ENCODE assay signal across 25 cellular contexts in the genomic region with DNA sequence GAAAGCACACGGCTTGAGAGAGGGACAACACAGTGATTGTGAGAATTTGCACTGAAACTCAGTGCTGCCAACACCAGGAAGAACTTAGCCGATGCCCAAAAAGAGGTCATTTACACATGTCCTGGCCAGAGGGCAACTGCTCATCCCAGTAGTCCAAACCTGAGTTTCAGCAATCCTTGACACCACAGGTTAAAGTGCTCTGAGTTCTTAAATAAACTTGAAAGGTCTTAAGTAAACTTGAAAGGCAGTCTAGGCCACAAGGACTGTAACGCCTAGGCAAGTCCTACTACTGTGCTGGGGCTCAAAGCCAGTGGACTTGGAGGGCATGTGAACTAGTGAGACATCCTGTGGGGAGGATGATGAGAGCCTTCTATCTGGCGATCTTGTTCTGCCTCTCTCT. TPM values are rescaled to one million over a fixed set of nuclear protein-coding genes. Genes with fewer than 3 reads are reported as not detected.
DNase-seq lines count a peak whose midpoint lies in the region; ATAC-seq, FAIRE-seq and TF ChIP-seq lines count a peak whose summit lies in the region.
"Had no signal": no experiment of that assay in that cellular context is flagged by ENCODE, and none has a peak within 500 bp of the region (broad histone marks: within the 10 kb centered on the region; RNA-seq: fewer than 3 reads in every experiment).

No MANE protein-coding gene starts in this region.

- H2AFZ ChIP-seq in GM23338, result no peak overlapping the region
- no peak overlapping the region for H2AFZ ChIP-seq in K562 (ENCODE audit: low read depth, low read length)

- ATAC-seq in GM23338, result peak; percentile 53; the same call in 2 of the 3 replicates
- ATAC-seq in K562, result peak; percentile 44

- TF ChIP-seq CTCF in GM23338 (conservative IDR thresholded peaks at IDR 0.05; ENCODE audit: low read depth in 2 of 2) (0 out of 4 replicates have a peak, but pooled peaks of 1 of the 2 experiments have one; percentile 2), K562 (IDR thresholded peaks at IDR 0.05 in 2 of 3, conservative IDR thresholded peaks at IDR 0.05 in 1 of 3; ENCODE audit: insufficient read depth in 2 of 3, low read depth in 1 of 3, low read length in 3 of 3) (no peak), liver (IDR thresholded peaks at IDR 0.05; ENCODE audit: low read depth, low read length, missing input control) (no peak), stomach (IDR thresholded peaks at IDR 0.05) (no peak), progenitor cell of endocrine pancreas (IDR thresholded peaks at IDR 0.05; ENCODE audit: unreplicated experiment) (no peak)

- peak overlapping the region; percentile 20; the same call in 1 of the 2 replicates for H3K27ac ChIP-seq in GM23338 (ENCODE audit: low read depth)
- peak overlapping the region; percentile 81; the same call in 1 of the 3 replicates for H3K27ac ChIP-seq in K562 (ENCODE audit: extremely low read depth, low read depth, low read length)
- peak overlapping the region; percentile 42 to 69 for H3K27ac ChIP-seq in liver (ENCODE audit: low read depth in 1 of 2, low read length in 2 of 2)
- H3K27ac ChIP-seq in stomach, result peak overlapping the region; percentile 42 to 76 (median 64)
- H3K27ac ChIP-seq: RWPE1, testis had no signal

- H3K9me3 ChIP-seq in K562 (replicated peaks; ENCODE audit: control insufficient read depth, insufficient read depth, low read depth, low read length), result peaks cover 4% of the 10 kb centered on the region
- no peaks in the 10 kb centered on the region for H3K9me3 ChIP-seq in liver (ENCODE audit: control insufficient read depth in 4 of 4, low read length in 3 of 4)
- H3K9me3 ChIP-seq in stomach, result peaks cover 0 to 23% (median 3%) of the 10 kb centered on the region in 4 donors
- H3K9me3 ChIP-seq: testis had no signal

- H3K27ac Mint-ChIP-seq in GM23338 (no peak overlapping the region), progenitor cell of endocrine pancreas (no peak overlapping the region)
- H3K27ac Mint-ChIP-seq: activated naive CD8-positive, alpha-beta T cell treated with anti-CD3 and anti-CD28 coated beads, Interleukin-2, amount 10 ng/mL, durations not matched to agents 7 days and 5 days; CD4-positive, alpha-beta T cell had no signal

- 75% methylated on average over 4 of the region's 4 CpGs for WGBS in K562 (ENCODE audit: insufficient coverage, low coverage, missing lambda C conversion rate)
- 54% methylated on average over 4 of the region's 4 CpGs for WGBS in liver
- WGBS in stomach, 5 donors, result 68 to 86% (median 69%) methylated on average over 3 to 4 of the region's 4 CpGs

- no peaks in the 10 kb centered on the region for H3K27me3 ChIP-seq in GM23338 (ENCODE audit: insufficient read depth)
- no peaks in the 10 kb centered on the region for H3K27me3 ChIP-seq in K562 (ENCODE audit: control insufficient read depth in 2 of 2, insufficient read depth in 2 of 2, low read length in 2 of 2)
- H3K27me3 ChIP-seq in liver (ENCODE audit: control insufficient read depth in 4 of 4, insufficient read depth in 4 of 4, low read length in 3 of 4), result no peaks in the 10 kb centered on the region
- no peaks in the 10 kb centered on the region for H3K27me3 ChIP-seq in stomach
- H3K27me3 ChIP-seq: testis had no signal

- DNase-seq in GM23338 (ENCODE audit: low spot score) (peak; percentile 9), K562 (ENCODE audit: extremely low read depth in 1 of 4, low spot score in 3 of 4) (no peak), stomach (no peak), NCI-H2171 treated with DMSO at 0.1 percent for 48 hours (lab: John Stamatoyannopoulos, UW) (no peak), activated T-cell treated with anti-CD3 and anti-CD28 coated beads for 4 hours (no peak), progenitor cell of endocrine pancreas (ENCODE audit: low spot score, unreplicated experiment) (no peak)
- DNase-seq: activated CD4-positive, alpha-beta T cell treated with anti-CD3 and anti-CD28 coated beads, Interleukin-2, amount 50 U/mL, for 4 hours; activated CD8-positive, alpha-beta memory T cell treated with anti-CD3 and anti-CD28 coated beads, Interleukin-2, amount 50 U/mL, for 48 hours; activated naive CD8-positive, alpha-beta T cell treated with anti-CD3 and anti-CD28 coated beads, Interleukin-2, amount 10 ng/mL, durations not matched to agents 7 days and 5 days; CD4-positive, alpha-beta T cell; central memory CD4-positive, alpha-beta T cell; Karpas-422; left cardiac atrium; NCI-H1694 treated with DMSO at 0.1 percent for 48 hours; NCI-H524 treated with DMSO at 0.1 percent for 48 hours; stimulated activated CD4-positive, alpha-beta T cell treated with anti-CD3 and anti-CD28 coated beads, Interleukin-4, amount 100 ng/mL, for 24 hours; stimulated activated naive CD4-positive, alpha-beta T cell; testis had no signal

- H3K4me1 ChIP-seq in GM23338 (ENCODE audit: insufficient read depth) (peaks cover 18% of the 10 kb centered on the region; the same call in 1 of the 2 replicates), K562 (replicated peaks in 1 of 2; ENCODE audit: control insufficient read depth in 2 of 2, insufficient read depth in 2 of 2, low read length in 2 of 2) (peaks cover 8 to 26% of the 10 kb centered on the region in 2 experiments), liver (ENCODE audit: control insufficient read depth in 4 of 4, insufficient read depth in 4 of 4, low read length in 3 of 4) (peaks cover 14 to 57% (median 32%) of the 10 kb centered on the region in 4 donors), stomach (peaks cover 9 to 71% (median 49%) of the 10 kb centered on the region in 4 donors)
- H3K4me1 ChIP-seq: testis had no signal

- H4K20me1 ChIP-seq in GM23338 (replicated peaks; ENCODE audit: insufficient read depth) (no peaks in the 10 kb centered on the region), K562 (replicated peaks; ENCODE audit: control insufficient read depth, insufficient read depth, low read length) (no peaks in the 10 kb centered on the region)

- H3K9me3 Mint-ChIP-seq in GM23338 (peaks cover 29% of the 10 kb centered on the region), progenitor cell of endocrine pancreas (ENCODE audit: low read depth) (peaks cover 30% of the 10 kb centered on the region)

- H3K9me2 ChIP-seq in GM23338 (ENCODE audit: insufficient read depth), result 0 out of 2 replicates have a peak, but pooled peaks cover 4% of the 10 kb centered on the region

- no peak overlapping the region for H3K4me2 ChIP-seq in GM23338
- H3K4me2 ChIP-seq in K562 (ENCODE audit: insufficient read depth, low read length), result no peak overlapping the region; the same call in 1 of the 2 replicates

- no peak for TF ChIP-seq EP300 in K562 (IDR thresholded peaks at IDR 0.05; ENCODE audit: low read length)
- no peak for TF ChIP-seq EP300 in stomach (IDR thresholded peaks at IDR 0.05)

- in situ Hi-C loops in K562 (cut with MboI), result no loop called here

- intact Hi-C loops in K562 (cut with micrococcal nuclease), result no loop called here
- intact Hi-C loops in stomach (cut with DNase I; ENCODE audit: low total_unique reads), result no loop called here

- BruUV-seq in K562 (replicated peaks; lab: Mats Ljungman, UMichigan), result no TSS peak

- peaks cover 47% of the 10 kb centered on the region for H3K79me2 ChIP-seq in GM23338 (replicated peaks; ENCODE audit: insufficient read depth)
- H3K79me2 ChIP-seq in K562 (ENCODE audit: control insufficient read depth, insufficient read depth, low read length), result peaks cover 87% of the 10 kb centered on the region

- H3K36me3 Mint-ChIP-seq in GM23338 (ENCODE audit: low read depth) (peaks cover 33% of the 10 kb centered on the region), progenitor cell of endocrine pancreas (ENCODE audit: insufficient read depth) (peaks cover 29% of the 10 kb centered on the region)

- POLR2A ChIA-PET in K562 (lab: Yijun Ruan, JAX), result interaction anchor here (1.6 kb wide), 1 partner anchor 14 kb away, joined by 5 read pairs; a partner anchor contains a TSS

- H3K36me3 ChIP-seq in GM23338 (ENCODE audit: insufficient read depth), result 0 out of 2 replicates have a peak, but pooled peaks cover 7% of the 10 kb centered on the region
- H3K36me3 ChIP-seq in K562 (ENCODE audit: control insufficient read depth, insufficient read depth, low read length), result peaks cover 19% of the 10 kb centered on the region
- H3K36me3 ChIP-seq in liver (ENCODE audit: control insufficient read depth in 4 of 4, insufficient read depth in 3 of 4, low read depth in 1 of 4, low read length in 3 of 4), result no peaks in the 10 kb centered on the region
- H3K36me3 ChIP-seq in stomach, result peaks cover 0 to 7% (median 0%) of the 10 kb centered on the region in 4 donors

- H3K4me1 Mint-ChIP-seq in GM23338 (peaks cover 13% of the 10 kb centered on the region), progenitor cell of endocrine pancreas (ENCODE audit: low read depth) (peaks cover 12% of the 10 kb centered on the region)

- no peak for TF ChIP-seq RAD21 in K562 (CRISPR knock-in tag; conservative IDR thresholded peaks at IDR 0.05 in 1 of 2, IDR thresholded peaks at IDR 0.05 in 1 of 2)
- peak in 1 of 2 donors; percentile 22 for TF ChIP-seq RAD21 in liver (IDR thresholded peaks at IDR 0.05)

- no peaks in the 10 kb centered on the region for H3F3A ChIP-seq in GM23338 (replicated peaks; ENCODE audit: low read depth)

- H3K4me3 ChIP-seq in GM23338, result no peak overlapping the region
- H3K4me3 ChIP-seq in K562, result no peak overlapping the region
- H3K4me3 ChIP-seq in liver (ENCODE audit: low read depth in 1 of 3, low read length in 3 of 3), result no peak overlapping the region
- H3K4me3 ChIP-seq in stomach, result no peak overlapping the region
- H3K4me3 ChIP-seq: testis had no signal

- H3K4me3 Mint-ChIP-seq in GM23338 (no peak overlapping the region), progenitor cell of endocrine pancreas (ENCODE audit: low read depth) (no peak overlapping the region)
- H3K4me3 Mint-ChIP-seq: activated naive CD8-positive, alpha-beta T cell treated with anti-CD3 and anti-CD28 coated beads, Interleukin-2, amount 10 ng/mL, durations not matched to agents 7 days and 5 days; CD4-positive, alpha-beta T cell; natural killer cell treated with Interleukin-12 subunit alpha and Interleukin-12 subunit beta and Interleukin-15 and Interleukin-18, amount 100 ng/mL, for 72 hours had no signal

- H3K27me3 Mint-ChIP-seq in GM23338 (ENCODE audit: insufficient read depth, low read depth, poor library complexity) (peaks cover 7% of the 10 kb centered on the region), progenitor cell of endocrine pancreas (no peaks in the 10 kb centered on the region)
- H3K27me3 Mint-ChIP-seq: CD4-positive, alpha-beta T cell; natural killer cell treated with Interleukin-12 subunit alpha and Interleukin-12 subunit beta and Interleukin-15 and Interleukin-18, amount 100 ng/mL, for 72 hours had no signal

- no peak overlapping the region; a peak in 1 of 4 replicates for H3K9ac ChIP-seq in K562 (ENCODE audit: insufficient read depth in 1 of 2, low read depth in 2 of 2, low read length in 2 of 2)
- no peak overlapping the region for H3K9ac ChIP-seq in liver (ENCODE audit: low read depth in 1 of 2, low read length in 2 of 2)

- no peak for TF ChIP-seq POLR2A in K562 (conservative IDR thresholded peaks at IDR 0.05)
- TF ChIP-seq POLR2A in stomach (IDR thresholded peaks at IDR 0.05), result no peak

- no peaks in the 10 kb centered on the region for H3K9me1 ChIP-seq in K562 (ENCODE audit: control insufficient read depth, insufficient read depth, low read length)

- FAIRE-seq in K562 (lab: Jason Lieb, UNC), result no peak
- FAIRE-seq: astrocyte, endothelial cell of umbilical vein, G401.6, HTR-8/SVneo had no signal

- CTCF ChIA-PET in K562 (lab: Yijun Ruan, JAX; ENCODE audit: low intra/inter-chr PET ratio), result no interaction called here

RNA-seq across cellular contexts. Expression of a gene that starts 14.1 kb away (rescaled TPM):
- total RNA-seq in GM23338 (2014; rRNA removed; shearing (Covaris generic)), result 32.0 and 39.4 TPM in 2 replicates
- 19.9 and 23.1 TPM in 2 replicates for polyA plus RNA-seq in GM23338 (2016; fragmentation: Nextera tagmentation; extraction: Ambion mirVana)
- 102 and 244 TPM in 2 replicates for total RNA-seq in K562 (2011; cell fraction: chromatin; rRNA removed; ENCODE audit: low replicate concordance)
- total RNA-seq in K562 (2011; cell fraction: nucleolus; rRNA removed), result 82.4 and 99.2 TPM in 2 replicates
- total RNA-seq in K562 (2011; cell fraction: nucleoplasm; rRNA removed), result 108 and 129 TPM in 2 replicates
- total RNA-seq in K562 (2014; rRNA removed), result 66.3 and 84.2 TPM in 2 replicates
- 134 and 138 TPM in 2 replicates for total RNA-seq in K562 (2014; rRNA removed; fragmentation: Illumina TruSeq; extraction: Trizol)
- total RNA-seq in K562 (2015; rRNA removed; fragmentation: Illumina TruSeq; extraction: Trizol), result 131 and 140 TPM in 2 replicates
- 66.1 and 72.7 TPM in 2 replicates for total RNA-seq in K562 (2021)
- polyA plus RNA-seq in K562 (2011; rRNA removed), result 96.1 and 125 TPM in 2 replicates
- 28.6 and 35.4 TPM in 2 replicates for polyA plus RNA-seq in K562 (2011; cell fraction: cytosol; rRNA removed)
- 54.9 and 67.4 TPM in 2 replicates for polyA plus RNA-seq in K562 (2011; cell fraction: nucleus; rRNA removed)
- polyA plus RNA-seq in K562 (2012), result 60.9 and 75.4 TPM in 2 replicates
- polyA plus RNA-seq in K562 (2014; fragmentation: Illumina TruSeq; extraction: Trizol), result 68.8 and 71.2 TPM in 2 replicates
- 10 to 100 TPM; 46.5 to 61.1 TPM for polyA plus RNA-seq in K562 (2014; fragmentation: Nextera tagmentation; extraction: Ambion mirVana)
- 63.1 and 72.1 TPM in 2 replicates for polyA plus RNA-seq in K562 (2014; rRNA removed)
- polyA minus RNA-seq in K562 (2011; rRNA and poly(A)+ RNA removed), result 149 and 151 TPM in 2 replicates
- 38.2 and 52.5 TPM in 2 replicates for polyA minus RNA-seq in K562 (2011; cell fraction: cytosol; rRNA and poly(A)+ RNA removed)
- 72.2 and 76.3 TPM in 2 replicates for polyA minus RNA-seq in K562 (2011; cell fraction: nucleus; rRNA and poly(A)+ RNA removed)
- 10 to 100 TPM; 63.2 to 79.1 TPM for total RNA-seq in liver
- polyA plus RNA-seq in liver, result 10 to 100 TPM; 30.5 to 42.3 TPM
- total RNA-seq in stomach, result 100 to 1,000 TPM in 2 of 5 donors, 10 to 100 TPM in 3; 21.6 to 209 (median 85.3) TPM
- polyA plus RNA-seq in stomach, result 10 to 100 TPM; 11.2 to 63.8 (median 24.9) TPM
- 88.3 and 97.0 TPM in 2 replicates for total RNA-seq in progenitor cell of endocrine pancreas

Comparison
In these comparisons a context has a peak if more than half of its experiments do, and no peak if none do; other contexts are left out.
1. H3K27ac ChIP-seq: peak in every context shown above with its lines; median percentile 81 in K562; 64 in stomach; 56 in liver; 20 in GM23338.